In genomic region chr2:85709385-85709784, GRCh38 we compare ENCODE assay signal across 15 cellular contexts. TPM values are rescaled to one million over a fixed set of nuclear protein-coding genes. Genes with fewer than 3 reads are reported as not detected.
DNase-seq lines count a peak whose midpoint lies in the region; ATAC-seq, FAIRE-seq and TF ChIP-seq lines count a peak whose summit lies in the region.
"Had no signal": no experiment of that assay in that cellular context is flagged by ENCODE, and none has a peak within 500 bp of the region (broad histone marks: within the 10 kb centered on the region; RNA-seq: fewer than 3 reads in every experiment).

No MANE protein-coding gene starts in this region.

- no peak for TF ChIP-seq CTCF in K562 (IDR thresholded peaks at IDR 0.05 in 2 of 3, conservative IDR thresholded peaks at IDR 0.05 in 1 of 3; ENCODE audit: insufficient read depth in 2 of 3, low read depth in 1 of 3, low read length in 3 of 3)

- no TSS peak for BruUV-seq in K562 (replicated peaks; lab: Mats Ljungman, UMichigan)

- peaks cover 55% of the 10 kb centered on the region for H3K4me1 ChIP-seq in ACC112 (ENCODE audit: control insufficient read depth, insufficient read depth, low read length, unreplicated experiment)
- H3K4me1 ChIP-seq in K562 (replicated peaks in 1 of 2; ENCODE audit: control insufficient read depth in 2 of 2, insufficient read depth in 2 of 2, low read length in 2 of 2) = peaks cover 5 to 31% of the 10 kb centered on the region in 2 experiments

- FAIRE-seq in K562 (lab: Jason Lieb, UNC) = no peak
- FAIRE-seq: kidney had no signal

- no peaks in the 10 kb centered on the region for H3K27me3 Mint-ChIP-seq in natural killer cell treated with Interleukin-12 subunit alpha and Interleukin-12 subunit beta and Interleukin-15 and Interleukin-18, amount 100 ng/mL, for 72 hours

- H2AFZ ChIP-seq in ACC112 (ENCODE audit: low read length, unreplicated experiment) (no peak overlapping the region), K562 (ENCODE audit: low read depth, low read length) (no peak overlapping the region)

- TF ChIP-seq EP300 in K562 (IDR thresholded peaks at IDR 0.05; ENCODE audit: low read length) = no peak

- no peaks in the 10 kb centered on the region for H3K9me1 ChIP-seq in K562 (ENCODE audit: control insufficient read depth, insufficient read depth, low read length)

- no peak for TF ChIP-seq RAD21 in K562 (CRISPR knock-in tag; conservative IDR thresholded peaks at IDR 0.05 in 1 of 2, IDR thresholded peaks at IDR 0.05 in 1 of 2)

- H3K79me2 ChIP-seq in ACC112 (ENCODE audit: control insufficient read depth, insufficient read depth, low read length, unreplicated experiment) = no peaks in the 10 kb centered on the region
- H3K79me2 ChIP-seq in K562 (ENCODE audit: control insufficient read depth, insufficient read depth, low read length) = no peaks in the 10 kb centered on the region

- H4K20me1 ChIP-seq in K562 (replicated peaks; ENCODE audit: control insufficient read depth, insufficient read depth, low read length) = no peaks in the 10 kb centered on the region

- no peak overlapping the region for H3K9ac ChIP-seq in K562 (ENCODE audit: insufficient read depth in 1 of 2, low read depth in 2 of 2, low read length in 2 of 2)

- TF ChIP-seq POLR2A in K562 (conservative IDR thresholded peaks at IDR 0.05) = no peak

- no peak overlapping the region; the same call in 1 of the 2 replicates for H3K4me2 ChIP-seq in K562 (ENCODE audit: insufficient read depth, low read length)

- H3K4me3 ChIP-seq in ACC112 (ENCODE audit: low read depth, low read length) (no peak overlapping the region), K562 (no peak overlapping the region)

- POLR2A ChIA-PET in K562 (lab: Yijun Ruan, JAX) = no interaction called here

- CTCF ChIA-PET in K562 (lab: Yijun Ruan, JAX; ENCODE audit: low intra/inter-chr PET ratio) = no interaction called here

- H3K36me3 ChIP-seq in ACC112 (ENCODE audit: insufficient read depth, low read length) = no peaks in the 10 kb centered on the region
- H3K36me3 ChIP-seq in K562 (ENCODE audit: control insufficient read depth, insufficient read depth, low read length) = no peaks in the 10 kb centered on the region

- H3K36me3 Mint-ChIP-seq in natural killer cell treated with Interleukin-12 subunit alpha and Interleukin-12 subunit beta and Interleukin-15 and Interleukin-18, amount 100 ng/mL, for 72 hours = no peaks in the 10 kb centered on the region

- ATAC-seq in K562 (no peak), HG03520 (IDR thresholded peaks at IDR 0.05; ENCODE audit: unreplicated experiment) (no peak)
- no peak for ATAC-seq in natural killer cell treated with Interleukin-12 subunit alpha and Interleukin-12 subunit beta and Interleukin-15 and Interleukin-18, amount 100 ng/mL, for 72 hours

- intact Hi-C loops in K562 (cut with micrococcal nuclease) = loop anchor here (5.0 kb wide), 1 partner anchor 292 kb away; the partner anchor contains the start of gene SH2D6

- H3K27me3 ChIP-seq in ACC112 (ENCODE audit: insufficient read depth, low read length) (no peaks in the 10 kb centered on the region), K562 (ENCODE audit: control insufficient read depth in 2 of 2, insufficient read depth in 2 of 2, low read length in 2 of 2) (peaks cover 0 to 24% of the 10 kb centered on the region in 2 experiments; a peak in 3 of 5 replicates)

- H3K27ac Mint-ChIP-seq in natural killer cell treated with Interleukin-12 subunit alpha and Interleukin-12 subunit beta and Interleukin-15 and Interleukin-18, amount 100 ng/mL, for 72 hours = peak overlapping the region in 1 of 2 donors; percentile 76

- DNase-seq in Kasumi-1 (lab: John Stamatoyannopoulos, UW) (peak; percentile 17 to 32), K562 (ENCODE audit: extremely low read depth in 1 of 4, low spot score in 3 of 4) (no peak), medulla oblongata (ENCODE audit: extremely low spot score) (peak; percentile 76), H4 (ENCODE audit: low spot score) (no peak), NCI-H2196 (lab: John Stamatoyannopoulos, UW; ENCODE audit: unreplicated experiment) (no peak)
- no peak for DNase-seq in natural killer cell treated with Interleukin-12 subunit alpha and Interleukin-12 subunit beta and Interleukin-15 and Interleukin-18, amount 100 ng/mL, for 72 hours (ENCODE audit: low spot score)
- DNase-seq: activated CD4-positive, CD25-positive, alpha-beta regulatory T cell; C1 segment of cervical spinal cord; kidney; NCI-H2081; nucleus accumbens; RPMI8226; stimulated activated CD4-positive, alpha-beta T cell treated with anti-CD3 and anti-CD28 coated beads, Interleukin-2, amount 100 ng/mL, for 48 hours had no signal

- WGBS in K562 (ENCODE audit: insufficient coverage, low coverage, missing lambda C conversion rate) = 25% methylated on average over 4 of the region's 4 CpGs

- H3K9me3 ChIP-seq in K562 (replicated peaks; ENCODE audit: control insufficient read depth, insufficient read depth, low read depth, low read length) = no peaks in the 10 kb centered on the region

- H3K27ac ChIP-seq in ACC112 (ENCODE audit: low read depth, low read length) = peak overlapping the region; percentile 44
- H3K27ac ChIP-seq in K562 (ENCODE audit: extremely low read depth, low read depth, low read length) = no peak overlapping the region

- in situ Hi-C loops in K562 (cut with MboI) = no loop called here

- no peaks in the 10 kb centered on the region for H3K9me3 Mint-ChIP-seq in natural killer cell treated with Interleukin-12 subunit alpha and Interleukin-12 subunit beta and Interleukin-15 and Interleukin-18, amount 100 ng/mL, for 72 hours

- peaks cover 31 to 32% of the 10 kb centered on the region in 2 donors for H3K4me1 Mint-ChIP-seq in natural killer cell treated with Interleukin-12 subunit alpha and Interleukin-12 subunit beta and Interleukin-15 and Interleukin-18, amount 100 ng/mL, for 72 hours (ENCODE audit: low read depth in 2 of 2)

- no peak overlapping the region for H3K4me3 Mint-ChIP-seq in natural killer cell treated with Interleukin-12 subunit alpha and Interleukin-12 subunit beta and Interleukin-15 and Interleukin-18, amount 100 ng/mL, for 72 hours

RNA-seq across cellular contexts. Expression of gene GNLY, which starts 15.2 kb away (rescaled TPM):
- 0.21 TPM in 1 of 2 replicates, not detected in the other for total RNA-seq in K562 (2011; cell fraction: chromatin; rRNA removed; ENCODE audit: low replicate concordance)
- not detected in 2 replicates for total RNA-seq in K562 (2011; cell fraction: nucleolus; rRNA removed)
- total RNA-seq in K562 (2011; cell fraction: nucleoplasm; rRNA removed) = 0.99 TPM in 1 of 2 replicates, not detected in the other
- total RNA-seq in K562 (2014; rRNA removed) (not detected in 2 replicates), K562 (2014; rRNA removed; fragmentation: Illumina TruSeq; extraction: Trizol) (not detected in 2 replicates), K562 (2015; rRNA removed; fragmentation: Illumina TruSeq; extraction: Trizol) (not detected in 2 replicates), K562 (2021) (not detected in 2 replicates)
- polyA plus RNA-seq in K562 (2011; rRNA removed) (not detected in 2 replicates), K562 (2014; fragmentation: Illumina TruSeq; extraction: Trizol) (not detected in 2 replicates), K562 (2014; fragmentation: Nextera tagmentation; extraction: Ambion mirVana) (not detected), K562 (2014; rRNA removed) (not detected in 2 replicates)
- polyA plus RNA-seq in K562 (2011; cell fraction: cytosol; rRNA removed) = 0.03 TPM in 1 of 2 replicates, not detected in the other
- polyA plus RNA-seq in K562 (2011; cell fraction: nucleus; rRNA removed) = 0.06 TPM in 1 of 2 replicates, not detected in the other
- 0.37 TPM in 1 of 2 replicates, not detected in the other for polyA plus RNA-seq in K562 (2012)
- not detected in 2 replicates for polyA minus RNA-seq in K562 (2011; rRNA and poly(A)+ RNA removed)
- polyA minus RNA-seq in K562 (2011; cell fraction: cytosol; rRNA and poly(A)+ RNA removed) = not detected in 2 replicates
- not detected in 2 replicates for polyA minus RNA-seq in K562 (2011; cell fraction: nucleus; rRNA and poly(A)+ RNA removed)
- 100 to 1,000 TPM; 599 to 903 TPM for total RNA-seq in natural killer cell treated with Interleukin-12 subunit alpha and Interleukin-12 subunit beta and Interleukin-15 and Interleukin-18, amount 100 ng/mL, for 72 hours
- total RNA-seq in H4 (2014; rRNA removed; shearing (Covaris generic)) = not detected in 2 replicates

RNA-seq across cellular contexts. Expression of gene SFTPB, which starts 41.4 kb away (rescaled TPM):
- not detected in 2 replicates for total RNA-seq in K562 (2011; cell fraction: chromatin; rRNA removed; ENCODE audit: low replicate concordance)
- total RNA-seq in K562 (2011; cell fraction: nucleolus; rRNA removed) = not detected in 2 replicates
- total RNA-seq in K562 (2011; cell fraction: nucleoplasm; rRNA removed) = not detected in 2 replicates
- total RNA-seq in K562 (2014; rRNA removed) (not detected in 2 replicates), K562 (2014; rRNA removed; fragmentation: Illumina TruSeq; extraction: Trizol) (not detected in 2 replicates), K562 (2015; rRNA removed; fragmentation: Illumina TruSeq; extraction: Trizol) (not detected in 2 replicates), K562 (2021) (7.0 and 8.5 TPM in 2 replicates)
- polyA plus RNA-seq in K562 (2011; rRNA removed) (not detected in 2 replicates), K562 (2014; fragmentation: Illumina TruSeq; extraction: Trizol) (not detected in 2 replicates), K562 (2014; fragmentation: Nextera tagmentation; extraction: Ambion mirVana) (under 1 TPM in 1 of 2 experiments, not detected in 1; 0.03 TPM), K562 (2014; rRNA removed) (not detected in 2 replicates)
- polyA plus RNA-seq in K562 (2011; cell fraction: cytosol; rRNA removed) = not detected in 2 replicates
- not detected in 2 replicates for polyA plus RNA-seq in K562 (2011; cell fraction: nucleus; rRNA removed)
- polyA plus RNA-seq in K562 (2012) = not detected in 2 replicates
- not detected in 2 replicates for polyA minus RNA-seq in K562 (2011; rRNA and poly(A)+ RNA removed)
- polyA minus RNA-seq in K562 (2011; cell fraction: cytosol; rRNA and poly(A)+ RNA removed) = not detected in 2 replicates
- not detected in 2 replicates for polyA minus RNA-seq in K562 (2011; cell fraction: nucleus; rRNA and poly(A)+ RNA removed)
- not detected for total RNA-seq in natural killer cell treated with Interleukin-12 subunit alpha and Interleukin-12 subunit beta and Interleukin-15 and Interleukin-18, amount 100 ng/mL, for 72 hours
- total RNA-seq in H4 (2014; rRNA removed; shearing (Covaris generic)) = not detected in 2 replicates

RNA-seq across cellular contexts. Expression of gene ATOH8, which starts 44.4 kb away (rescaled TPM):
- total RNA-seq in K562 (2011; cell fraction: chromatin; rRNA removed; ENCODE audit: low replicate concordance) = not detected in 2 replicates
- total RNA-seq in K562 (2011; cell fraction: nucleolus; rRNA removed) = not detected in 2 replicates
- not detected in 2 replicates for total RNA-seq in K562 (2011; cell fraction: nucleoplasm; rRNA removed)
- not detected in 2 replicates for total RNA-seq in K562 (2014; rRNA removed)
- not detected in 2 replicates for total RNA-seq in K562 (2014; rRNA removed; fragmentation: Illumina TruSeq; extraction: Trizol)
- total RNA-seq in K562 (2015; rRNA removed; fragmentation: Illumina TruSeq; extraction: Trizol) = not detected in 2 replicates
- total RNA-seq in K562 (2021) = not detected in 2 replicates
- polyA plus RNA-seq in K562 (2011; rRNA removed) = not detected in 2 replicates
- polyA plus RNA-seq in K562 (2011; cell fraction: cytosol; rRNA removed) = not detected in 2 replicates
- not detected in 2 replicates for polyA plus RNA-seq in K562 (2011; cell fraction: nucleus; rRNA removed)
- not detected in 2 replicates for polyA plus RNA-seq in K562 (2012)
- polyA plus RNA-seq in K562 (2014; fragmentation: Illumina TruSeq; extraction: Trizol) = not detected in 2 replicates
- polyA plus RNA-seq in K562 (2014; fragmentation: Nextera tagmentation; extraction: Ambion mirVana) = not detected
- not detected in 2 replicates for polyA plus RNA-seq in K562 (2014; rRNA removed)
- polyA minus RNA-seq in K562 (2011; rRNA and poly(A)+ RNA removed) = not detected in 2 replicates
- not detected in 2 replicates for polyA minus RNA-seq in K562 (2011; cell fraction: cytosol; rRNA and poly(A)+ RNA removed)
- not detected in 2 replicates for polyA minus RNA-seq in K562 (2011; cell fraction: nucleus; rRNA and poly(A)+ RNA removed)
- not detected for total RNA-seq in natural killer cell treated with Interleukin-12 subunit alpha and Interleukin-12 subunit beta and Interleukin-15 and Interleukin-18, amount 100 ng/mL, for 72 hours
- total RNA-seq in H4 (2014; rRNA removed; shearing (Covaris generic)) = 13.1 and 13.6 TPM in 2 replicates

Comparison
In these comparisons a context has a peak if more than half of its experiments do, and no peak if none do; other contexts are left out.
1. DNase-seq: peak in Kasumi-1 (2 of 2) and medulla oblongata (single experiment); none in K562 (0 of 4), natural killer cell treated with Interleukin-12 subunit alpha and Interleukin-12 subunit beta and Interleukin-15 and Interleukin-18, amount 100 ng/mL, for 72 hours (single experiment), H4 (single experiment) and NCI-H2196 (single experiment).
2. RNA of gene GNLY, which starts 15.2 kb away (total RNA-seq): 599 to 903 TPM in natural killer cell treated with Interleukin-12 subunit alpha and Interleukin-12 subunit beta and Interleukin-15 and Interleukin-18, amount 100 ng/mL, for 72 hours; 0.21 to 0.99 TPM in K562 and not detected in H4; every median in the first group is over 100 times any median in the second.
3. RNA of gene ATOH8, which starts 44.4 kb away (total RNA-seq): 13.1 to 13.6 TPM in H4; not detected in natural killer cell treated with Interleukin-12 subunit alpha and Interleukin-12 subunit beta and Interleukin-15 and Interleukin-18, amount 100 ng/mL, for 72 hours and not detected in K562; every median in the first group is over 10 times any median in the second.